In the genomic region with DNA sequence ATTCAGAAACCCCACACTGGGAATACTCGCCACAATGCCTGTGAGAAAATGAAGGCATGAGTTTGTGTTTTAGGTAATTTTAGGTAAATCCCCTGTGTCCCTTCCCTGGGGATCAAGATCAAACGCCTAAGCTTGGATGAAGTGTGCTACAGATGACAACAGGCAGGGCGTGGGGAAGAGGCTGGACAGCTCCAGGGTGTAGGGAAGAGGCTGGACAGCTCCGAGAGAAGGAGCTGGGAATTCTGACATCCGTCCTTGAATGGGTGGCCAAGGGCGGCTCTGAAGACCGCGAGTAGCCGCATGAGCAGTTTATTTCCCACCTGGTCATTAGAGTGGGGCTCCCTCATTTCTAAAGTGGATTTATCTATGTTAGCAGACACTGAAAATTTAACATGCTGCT, we compare ENCODE assay signal across 2 cellular contexts.
TF ChIP-seq lines count a peak whose summit lies in the region.

No MANE protein-coding gene starts in this region.

TF ChIP-seq in GM23338, 12 proteins besides CTCF, POLR2A, EP300 and RAD21 (continued from another document):
- TF ChIP-seq, protein P1, sequence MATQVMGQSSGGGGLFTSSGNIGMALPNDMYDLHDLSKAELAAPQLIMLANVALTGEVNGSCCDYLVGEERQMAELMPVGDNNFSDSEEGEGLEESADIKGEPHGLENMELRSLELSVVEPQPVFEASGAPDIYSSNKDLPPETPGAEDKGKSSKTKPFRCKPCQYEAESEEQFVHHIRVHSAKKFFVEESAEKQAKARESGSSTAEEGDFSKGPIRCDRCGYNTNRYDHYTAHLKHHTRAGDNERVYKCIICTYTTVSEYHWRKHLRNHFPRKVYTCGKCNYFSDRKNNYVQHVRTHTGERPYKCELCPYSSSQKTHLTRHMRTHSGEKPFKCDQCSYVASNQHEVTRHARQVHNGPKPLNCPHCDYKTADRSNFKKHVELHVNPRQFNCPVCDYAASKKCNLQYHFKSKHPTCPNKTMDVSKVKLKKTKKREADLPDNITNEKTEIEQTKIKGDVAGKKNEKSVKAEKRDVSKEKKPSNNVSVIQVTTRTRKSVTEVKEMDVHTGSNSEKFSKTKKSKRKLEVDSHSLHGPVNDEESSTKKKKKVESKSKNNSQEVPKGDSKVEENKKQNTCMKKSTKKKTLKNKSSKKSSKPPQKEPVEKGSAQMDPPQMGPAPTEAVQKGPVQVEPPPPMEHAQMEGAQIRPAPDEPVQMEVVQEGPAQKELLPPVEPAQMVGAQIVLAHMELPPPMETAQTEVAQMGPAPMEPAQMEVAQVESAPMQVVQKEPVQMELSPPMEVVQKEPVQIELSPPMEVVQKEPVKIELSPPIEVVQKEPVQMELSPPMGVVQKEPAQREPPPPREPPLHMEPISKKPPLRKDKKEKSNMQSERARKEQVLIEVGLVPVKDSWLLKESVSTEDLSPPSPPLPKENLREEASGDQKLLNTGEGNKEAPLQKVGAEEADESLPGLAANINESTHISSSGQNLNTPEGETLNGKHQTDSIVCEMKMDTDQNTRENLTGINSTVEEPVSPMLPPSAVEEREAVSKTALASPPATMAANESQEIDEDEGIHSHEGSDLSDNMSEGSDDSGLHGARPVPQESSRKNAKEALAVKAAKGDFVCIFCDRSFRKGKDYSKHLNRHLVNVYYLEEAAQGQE (IDR thresholded peaks at IDR 0.05; ENCODE audit: unreplicated experiment), result peak; percentile 83

TF ChIP-seq in SK-N-SH, 30 proteins besides CTCF, POLR2A, EP300 and RAD21:
- TF ChIP-seq, protein P2, sequence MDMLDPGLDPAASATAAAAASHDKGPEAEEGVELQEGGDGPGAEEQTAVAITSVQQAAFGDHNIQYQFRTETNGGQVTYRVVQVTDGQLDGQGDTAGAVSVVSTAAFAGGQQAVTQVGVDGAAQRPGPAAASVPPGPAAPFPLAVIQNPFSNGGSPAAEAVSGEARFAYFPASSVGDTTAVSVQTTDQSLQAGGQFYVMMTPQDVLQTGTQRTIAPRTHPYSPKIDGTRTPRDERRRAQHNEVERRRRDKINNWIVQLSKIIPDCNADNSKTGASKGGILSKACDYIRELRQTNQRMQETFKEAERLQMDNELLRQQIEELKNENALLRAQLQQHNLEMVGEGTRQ (IDR thresholded peaks at IDR 0.05; ENCODE audit: borderline replicate concordance, low read depth, low read length), result no peak
- TF ChIP-seq ELF1 (IDR thresholded peaks at IDR 0.05), result no peak
- no peak for TF ChIP-seq TCF12 (IDR thresholded peaks at IDR 0.05)
- TF ChIP-seq, protein P1 (IDR thresholded peaks at IDR 0.05; ENCODE audit: low read depth, low read length), result peak; percentile 92
- no peak for TF ChIP-seq MEF2A (IDR thresholded peaks at IDR 0.05; ENCODE audit: borderline replicate concordance, low read depth)
